In the genomic region with DNA sequence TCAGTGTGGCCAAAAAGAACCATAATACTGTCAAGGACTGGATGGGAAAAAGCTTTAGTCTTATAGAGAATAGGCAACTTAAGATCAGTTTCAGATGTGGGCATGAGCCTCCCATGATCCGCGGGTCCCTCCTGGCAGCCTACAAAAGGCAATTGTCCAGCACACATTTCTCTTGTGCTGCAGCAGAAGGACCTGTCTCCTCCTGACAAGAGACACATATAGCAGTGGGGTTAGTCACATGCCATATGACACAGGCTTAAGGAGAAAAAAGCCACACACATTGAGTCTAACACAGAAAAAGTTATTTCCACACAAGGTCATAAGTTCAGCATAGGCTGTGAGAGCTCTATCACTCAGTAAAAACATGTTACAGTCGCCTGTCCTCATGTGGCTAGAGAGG, we compare ENCODE assay signal across 30 cellular contexts.
A peak's percentile ranks its signal among the peaks of the same experiment; 100 is the strongest.
DNase-seq lines count a peak whose midpoint lies in the region; ATAC-seq and TF ChIP-seq lines count a peak whose summit lies in the region.
"Had no signal": no experiment of that assay in that cellular context is flagged by ENCODE, and none has a peak within 500 bp of the region (broad histone marks: within the 10 kb centered on the region; RNA-seq: fewer than 3 reads in every experiment).

No MANE protein-coding gene starts in this region.

- H3K4me2 ChIP-seq in MM.1S (ENCODE audit: low read depth, low read length), result no peak overlapping the region; the same call in 1 of the 2 replicates
- H3K4me2 ChIP-seq: A549; BLaER1 treated with 17β-estradiol and CSF1 and Interleukin-3, amounts not matched to agents 10 nM and 100 nM; KMS-11; PC-9 had no signal

- H3K9ac ChIP-seq in MM.1S (ENCODE audit: low read length), result no peak overlapping the region
- H3K9ac ChIP-seq: BLaER1 treated with 17β-estradiol and CSF1 and Interleukin-3, amounts not matched to agents 10 nM and 100 nM; GM23248; KMS-11 had no signal

- no peaks in the 10 kb centered on the region for H3K36me3 ChIP-seq in MM.1S (replicated peaks; ENCODE audit: insufficient read depth, low read length)
- H3K36me3 ChIP-seq: BLaER1 treated with 17β-estradiol and CSF1 and Interleukin-3, amounts not matched to agents 10 nM and 100 nM; HAP-1; SJSA1 had no signal

- no peak for TF ChIP-seq CTCF in MM.1S (IDR thresholded peaks at IDR 0.05; ENCODE audit: low read length)

- ATAC-seq in HG02610 (IDR thresholded peaks at IDR 0.05; ENCODE audit: unreplicated experiment) (no peak), GM21526 (IDR thresholded peaks at IDR 0.05; ENCODE audit: low FRiP score, unreplicated experiment) (no peak), GM21717 (IDR thresholded peaks at IDR 0.05; ENCODE audit: unreplicated experiment) (no peak)
- ATAC-seq: A549 had no signal

- H3K79me2 ChIP-seq in MM.1S (ENCODE audit: low read length), result no peaks in the 10 kb centered on the region

- no peak overlapping the region for H3K27ac ChIP-seq in MM.1S (ENCODE audit: low read length)
- H3K27ac ChIP-seq: A549; BLaER1 treated with 17β-estradiol and CSF1 and Interleukin-3, amounts not matched to agents 10 nM and 100 nM; GM23248; KMS-11; PC-9; SJSA1 had no signal

- in situ Hi-C loops in SK-MEL-5 (cut with HindIII; ENCODE audit: low pct_unique_long_range_greater_than_20kb, low sequenced_read_pairs), result no loop called here

- H2AFZ ChIP-seq in MM.1S (ENCODE audit: low read length), result peak overlapping the region; percentile 45; the same call in 1 of the 2 replicates
- H2AFZ ChIP-seq: GM23248, PC-9 had no signal

- H3K4me1 ChIP-seq in MM.1S (ENCODE audit: low read length), result no peaks in the 10 kb centered on the region
- H3K4me1 ChIP-seq: A549; BLaER1 treated with 17β-estradiol and CSF1 and Interleukin-3, amounts not matched to agents 10 nM and 100 nM; HAP-1; SJSA1 had no signal

- H3K27me3 ChIP-seq in MM.1S (replicated peaks; ENCODE audit: insufficient read depth, low read length), result no peaks in the 10 kb centered on the region
- H3K27me3 ChIP-seq: BLaER1 treated with 17β-estradiol and CSF1 and Interleukin-3, amounts not matched to agents 10 nM and 100 nM; SJSA1 had no signal

- H3F3A ChIP-seq in MM.1S (ENCODE audit: insufficient read depth, low read length), result no peaks in the 10 kb centered on the region

- peak overlapping the region; percentile 24; the same call in 1 of the 2 replicates for H3K4me3 ChIP-seq in MM.1S (ENCODE audit: low read length)
- H3K4me3 ChIP-seq: A549; BLaER1 treated with 17β-estradiol and CSF1 and Interleukin-3, amounts not matched to agents 10 nM and 100 nM; GM23248; HAP-1; PC-9; SJSA1 had no signal

- H4K20me1 ChIP-seq in MM.1S (ENCODE audit: insufficient read depth, low read length), result no peaks in the 10 kb centered on the region
- H4K20me1 ChIP-seq: BLaER1 treated with 17β-estradiol and CSF1 and Interleukin-3, amounts not matched to agents 10 nM and 100 nM had no signal

- no peaks in the 10 kb centered on the region for H3K9me3 ChIP-seq in MM.1S (replicated peaks; ENCODE audit: insufficient read depth, low read length)
- H3K9me3 ChIP-seq: A549; BLaER1 treated with 17β-estradiol and CSF1 and Interleukin-3, amounts not matched to agents 10 nM and 100 nM; HAP-1; SJSA1 had no signal

- DNase-seq in COLO829 (ENCODE audit: low spot score) (peak; percentile 2), MM.1S (peak; percentile 6), SK-MEL-5 (ENCODE audit: low read depth, low spot score) (peak; percentile 95), foreskin melanocyte (peak; percentile 5)
- DNase-seq in stimulated activated CD4-positive, alpha-beta T cell treated with anti-CD3 and anti-CD28 coated beads, Interleukin-2, amount 100 ng/mL, for 24 hours, result no peak
- DNase-seq: AML-193; CD4-positive, alpha-beta T cell; COR-L47; GDM1; GM23248; HFFc6; NCI-H1092; NCI-H1417 treated with DMSO at 0.1 percent for 48 hours; NCI-H187; NCI-H2081 treated with DMSO at 0.1 percent for 48 hours; NCI-H2171; NCI-H226; NCI-H510A; NCI-H69; PC-9; Right ventricle myocardium superior; SW 1271 had no signal

- H3K9me2 ChIP-seq in MM.1S (replicated peaks; ENCODE audit: insufficient read depth, low read length), result no peaks in the 10 kb centered on the region

Comparison
In these comparisons a context has a peak if more than half of its experiments do, and no peak if none do; other contexts are left out.
1. DNase-seq: peak in COLO829 (single experiment), MM.1S (single experiment), SK-MEL-5 (single experiment) and foreskin melanocyte (single experiment); none in stimulated activated CD4-positive, alpha-beta T cell treated with anti-CD3 and anti-CD28 coated beads, Interleukin-2, amount 100 ng/mL, for 24 hours (0 of 2).